Comparison of ENCODE assay signal across 12 cellular contexts in genomic region chr22:41410311-41410751, GRCh38. TPM values are rescaled to one million over a fixed set of nuclear protein-coding genes. Genes with fewer than 3 reads are reported as not detected.
DNase-seq lines count a peak whose midpoint lies in the region; ATAC-seq and TF ChIP-seq lines count a peak whose summit lies in the region.
"Had no signal": no experiment of that assay in that cellular context is flagged by ENCODE, and none has a peak within 500 bp of the region (broad histone marks: within the 10 kb centered on the region; RNA-seq: fewer than 3 reads in every experiment).

No MANE protein-coding gene starts in this region.

- H3K27me3 Mint-ChIP-seq in CD4-positive, alpha-beta T cell, result no peaks in the 10 kb centered on the region
- no peaks in the 10 kb centered on the region for H3K27me3 Mint-ChIP-seq in activated naive CD8-positive, alpha-beta T cell

- H3K4me1 Mint-ChIP-seq in CD4-positive, alpha-beta T cell (ENCODE audit: low read depth), result peaks cover 26% of the 10 kb centered on the region
- H3K4me1 Mint-ChIP-seq in activated naive CD8-positive, alpha-beta T cell (ENCODE audit: low read depth), result peaks cover 35% of the 10 kb centered on the region

- H3K4me1 ChIP-seq in right cardiac atrium (ENCODE audit: control insufficient read depth, insufficient read depth, low read length) (peaks cover 10% of the 10 kb centered on the region), spleen (peaks cover 24 to 51% (median 42%) of the 10 kb centered on the region in 6 donors)

- no peak for DNase-seq in CD4-positive, alpha-beta T cell
- peak; percentile 69 to 86 (median 81) for DNase-seq in right cardiac atrium
- no peak for DNase-seq in spleen
- DNase-seq in activated effector memory CD4-positive, alpha-beta T cell treated with anti-CD3 and anti-CD28 coated beads, Interleukin-2, amount 50 U/mL, for 16 hours, result no peak
- no peak for DNase-seq in NCI-H2029 treated with DMSO at 0.1 percent for 48 hours (lab: John Stamatoyannopoulos, UW)
- DNase-seq in SKM-1 (lab: John Stamatoyannopoulos, UW; ENCODE audit: unreplicated experiment), result no peak
- DNase-seq: glutamatergic neuron; stimulated activated CD4-positive, alpha-beta T cell treated with anti-CD3 and anti-CD28 coated beads, Interleukin-15, amount 100 ng/mL, for 24 hours had no signal

- H3K4me3 ChIP-seq in right cardiac atrium (ENCODE audit: low read length), result no peak overlapping the region
- H3K4me3 ChIP-seq in spleen, result no peak overlapping the region

- intact Hi-C loops in CD4-positive, alpha-beta T cell (cut with DNase I, micrococcal nuclease), result no loop called here
- intact Hi-C loops in right cardiac atrium (cut with DNase I) (no loop called here), spleen (cut with DNase I; ENCODE audit: low total_unique reads) (no loop called here)

- H3K27ac ChIP-seq in CD4-positive, alpha-beta T cell (ENCODE audit: low read depth, low read length), result no peak overlapping the region
- H3K27ac ChIP-seq in right cardiac atrium (ENCODE audit: low read length), result peak overlapping the region; percentile 95
- peak overlapping the region in 6 of 8 donors; percentile 8 to 100 (median 100) for H3K27ac ChIP-seq in spleen
- H3K27ac ChIP-seq: KMS-11 had no signal

- POLR2A ChIA-PET in CD4-positive, alpha-beta T cell (lab: Charles Lee), result interaction anchor here (0.6 kb wide), 1 partner anchor 251 kb away, joined by 3 read pairs; no protein-coding TSS in a partner anchor

- no peaks in the 10 kb centered on the region for H3K9me3 Mint-ChIP-seq in CD4-positive, alpha-beta T cell
- no peaks in the 10 kb centered on the region for H3K9me3 Mint-ChIP-seq in activated naive CD8-positive, alpha-beta T cell (ENCODE audit: low read depth)
- H3K9me3 Mint-ChIP-seq: H9 had no signal

- ATAC-seq in CD4-positive, alpha-beta T cell (ENCODE audit: poor library complexity), result no peak
- peak; percentile 55 to 70 for ATAC-seq in right cardiac atrium
- no peak for ATAC-seq in HG03095 (IDR thresholded peaks at IDR 0.05; ENCODE audit: unreplicated experiment)

- H3K36me3 Mint-ChIP-seq in CD4-positive, alpha-beta T cell (ENCODE audit: low read depth), result peaks cover 14% of the 10 kb centered on the region
- H3K36me3 Mint-ChIP-seq in activated naive CD8-positive, alpha-beta T cell, result no peaks in the 10 kb centered on the region

- peak overlapping the region; percentile 100 for H3K27ac Mint-ChIP-seq in CD4-positive, alpha-beta T cell
- H3K27ac Mint-ChIP-seq in activated naive CD8-positive, alpha-beta T cell, result peak overlapping the region; percentile 92

- H3K36me3 ChIP-seq in spleen, result no peaks in the 10 kb centered on the region

- no peak overlapping the region for H3K4me3 Mint-ChIP-seq in CD4-positive, alpha-beta T cell
- H3K4me3 Mint-ChIP-seq in activated naive CD8-positive, alpha-beta T cell, result no peak overlapping the region
- H3K4me3 Mint-ChIP-seq: H9 had no signal

- H3K27me3 ChIP-seq in CD4-positive, alpha-beta T cell (ENCODE audit: control insufficient read depth, insufficient read depth, low read length), result no peaks in the 10 kb centered on the region
- H3K27me3 ChIP-seq in right cardiac atrium (ENCODE audit: control insufficient read depth, insufficient read depth) (no peaks in the 10 kb centered on the region), spleen (replicated peaks in 1 of 7) (no peaks in the 10 kb centered on the region)

- TF ChIP-seq CTCF in CD4-positive, alpha-beta T cell (IDR thresholded peaks at IDR 0.05), result no peak
- no peak for TF ChIP-seq CTCF in spleen (IDR thresholded peaks at IDR 0.05 in 8 of 11, conservative IDR thresholded peaks at IDR 0.05 in 3 of 11)

- WGBS in right cardiac atrium, result 53% methylated on average over 7 of the region's 7 CpGs
- WGBS in spleen, 5 donors, result 61 to 80% (median 73%) methylated on average over 6 to 7 of the region's 7 CpGs

- TF ChIP-seq POLR2A in spleen (IDR thresholded peaks at IDR 0.05), result no peak

- no peaks in the 10 kb centered on the region for H3K9me3 ChIP-seq in CD4-positive, alpha-beta T cell (ENCODE audit: control insufficient read depth, low read length)
- H3K9me3 ChIP-seq in right cardiac atrium (ENCODE audit: control insufficient read depth, low read length) (no peaks in the 10 kb centered on the region), spleen (no peaks in the 10 kb centered on the region)

- CTCF ChIA-PET in CD4-positive, alpha-beta T cell (lab: Charles Lee), result no interaction called here

RNA-seq across cellular contexts. Expression of gene TEF, which starts 28.6 kb away (rescaled TPM):
- 1 to 10 TPM; 2.4 to 2.6 TPM for total RNA-seq in CD4-positive, alpha-beta T cell
- total RNA-seq in right cardiac atrium, result 10 to 100 TPM; 12.4 to 27.5 (median 22.6) TPM
- 22.1 TPM for polyA plus RNA-seq in right cardiac atrium
- 10 to 100 TPM in 6 of 7 donors, 1 to 10 TPM in 1; 7.6 to 29.9 (median 13.6) TPM for total RNA-seq in spleen
- 1 to 10 TPM; 2.2 to 7.6 (median 3.0) TPM for polyA plus RNA-seq in spleen

RNA-seq across cellular contexts. Expression of gene TOB2, which starts 36.3 kb away (rescaled TPM):
- total RNA-seq in CD4-positive, alpha-beta T cell, result 10 to 100 TPM; 21.0 to 26.7 TPM
- 10 to 100 TPM; 52.3 to 72.7 (median 69.4) TPM for total RNA-seq in right cardiac atrium
- 39.4 TPM for polyA plus RNA-seq in right cardiac atrium
- 10 to 100 TPM; 30.9 to 52.4 (median 44.8) TPM for total RNA-seq in spleen
- polyA plus RNA-seq in spleen, result 10 to 100 TPM in 1 of 3 donors, 1 to 10 TPM in 2; 7.5 to 17.1 (median 8.9) TPM

RNA-seq across cellular contexts. Expression of gene PHF5A, which starts 58.2 kb away (rescaled TPM):
- total RNA-seq in CD4-positive, alpha-beta T cell, result 10 to 100 TPM; 41.3 to 44.2 TPM
- total RNA-seq in right cardiac atrium, result 10 to 100 TPM; 22.4 to 26.0 (median 25.0) TPM
- polyA plus RNA-seq in right cardiac atrium, result 34.6 TPM
- total RNA-seq in spleen, result 10 to 100 TPM; 29.6 to 41.2 (median 34.7) TPM
- polyA plus RNA-seq in spleen, result 10 to 100 TPM; 35.3 to 67.5 (median 50.3) TPM

RNA-seq across cellular contexts. Expression of gene ACO2, which starts 58.6 kb away (rescaled TPM):
- 10 to 100 TPM; 69.5 to 71.9 TPM for total RNA-seq in CD4-positive, alpha-beta T cell
- total RNA-seq in right cardiac atrium, result 100 to 1,000 TPM; 532 to 611 (median 544) TPM
- polyA plus RNA-seq in right cardiac atrium, result 471 TPM
- total RNA-seq in spleen, result 10 to 100 TPM; 51.7 to 82.0 (median 76.2) TPM
- polyA plus RNA-seq in spleen, result 10 to 100 TPM; 21.4 to 31.7 (median 25.5) TPM

Comparison
In these comparisons a context has a peak if more than half of its experiments do, and no peak if none do; other contexts are left out.
1. ATAC-seq: peak in right cardiac atrium (2 of 2); none in CD4-positive, alpha-beta T cell (single experiment) and HG03095 (single experiment).
2. DNase-seq: peak in right cardiac atrium (3 of 3); none in CD4-positive, alpha-beta T cell (0 of 10), spleen (single experiment), activated effector memory CD4-positive, alpha-beta T cell treated with anti-CD3 and anti-CD28 coated beads, Interleukin-2, amount 50 U/mL, for 16 hours (single experiment), NCI-H2029 treated with DMSO at 0.1 percent for 48 hours (single experiment) and SKM-1 (single experiment).